Comparison of ENCODE assay signal across 15 cellular contexts in genomic region chr14:89504084-89504483, GRCh38.
DNase-seq lines count a peak whose midpoint lies in the region; ATAC-seq, FAIRE-seq and TF ChIP-seq lines count a peak whose summit lies in the region.
"Had no signal": no experiment of that assay in that cellular context is flagged by ENCODE, and none has a peak within 500 bp of the region (broad histone marks: within the 10 kb centered on the region; RNA-seq: fewer than 3 reads in every experiment).

No MANE protein-coding gene starts in this region.

- no peaks in the 10 kb centered on the region for H3K9me3 Mint-ChIP-seq in astrocyte (ENCODE audit: unreplicated experiment)
- no peaks in the 10 kb centered on the region for H3K9me3 Mint-ChIP-seq in memory B cell
- H3K9me3 Mint-ChIP-seq: activated naive CD8-positive, alpha-beta T cell treated with anti-CD3 and anti-CD28 coated beads, Interleukin-2, amount 10 ng/mL, durations not matched to agents 7 days and 5 days had no signal

- H3K79me2 ChIP-seq in HepG2 (ENCODE audit: insufficient read depth, low read length) (no peaks in the 10 kb centered on the region), astrocyte (ENCODE audit: insufficient read depth, low read length) (no peaks in the 10 kb centered on the region)

- no peaks in the 10 kb centered on the region for H3K27me3 Mint-ChIP-seq in astrocyte (ENCODE audit: low read depth, unreplicated experiment)
- no peaks in the 10 kb centered on the region for H3K27me3 Mint-ChIP-seq in memory B cell
- H3K27me3 Mint-ChIP-seq: activated naive CD8-positive, alpha-beta T cell treated with anti-CD3 and anti-CD28 coated beads, Interleukin-2, amount 10 ng/mL, durations not matched to agents 7 days and 5 days had no signal

- H3K27me3 ChIP-seq in HepG2 (ENCODE audit: control insufficient read depth in 1 of 2, insufficient read depth in 2 of 2, low read length in 2 of 2) (no peaks in the 10 kb centered on the region), right lobe of liver (no peaks in the 10 kb centered on the region), astrocyte (ENCODE audit: insufficient read depth, low read length) (no peaks in the 10 kb centered on the region), esophagus squamous epithelium (no peaks in the 10 kb centered on the region)

- POLR2A ChIA-PET in HepG2 (lab: Yijun Ruan, JAX), result no interaction called here

- TF ChIP-seq POLR2A in HepG2 (IDR thresholded peaks at IDR 0.05; ENCODE audit: insufficient read depth in 1 of 2, low read depth in 2 of 2, low read length in 2 of 2) (no peak), right lobe of liver (IDR thresholded peaks at IDR 0.05) (no peak), esophagus squamous epithelium (IDR thresholded peaks at IDR 0.05) (no peak)

- H3K4me3 ChIP-seq in HepG2 (replicated peaks in 1 of 3; ENCODE audit: insufficient read depth in 1 of 3, low read depth in 2 of 3, low read length in 3 of 3), result no peak overlapping the region
- no peak overlapping the region for H3K4me3 ChIP-seq in right lobe of liver
- H3K4me3 ChIP-seq in astrocyte (ENCODE audit: insufficient read depth, low read depth, low read length), result no peak overlapping the region
- no peak overlapping the region for H3K4me3 ChIP-seq in esophagus squamous epithelium
- H3K4me3 ChIP-seq: HAP-1 had no signal

- H3K4me3 Mint-ChIP-seq in astrocyte (ENCODE audit: unreplicated experiment), result no peak overlapping the region
- no peak overlapping the region for H3K4me3 Mint-ChIP-seq in memory B cell

- no CpG with 5 or more reads among the region's 3 CpGs for WGBS in HepG2 (ENCODE audit: low lambda C conversion rate)
- no CpG with 5 or more reads among the region's 3 CpGs for WGBS in right lobe of liver (ENCODE audit: insufficient coverage, low coverage, low lambda C conversion rate, missing lambda C conversion rate)
- 63 to 82% methylated on average over 2 to 3 of the region's 3 CpGs for WGBS in esophagus squamous epithelium, 2 donors

- no peaks in the 10 kb centered on the region; the same call in 1 of the 2 replicates for H4K20me1 ChIP-seq in HepG2 (ENCODE audit: insufficient read depth, low read length)
- no peaks in the 10 kb centered on the region for H4K20me1 ChIP-seq in astrocyte (ENCODE audit: insufficient read depth, low read length)

- H3K4me2 ChIP-seq in HepG2 (ENCODE audit: low read depth, low read length) (no peak overlapping the region), astrocyte (ENCODE audit: low read length) (peak overlapping the region; percentile 27)

- CTCF ChIA-PET in HepG2 (lab: Yijun Ruan, JAX; ENCODE audit: low intra/inter-chr PET ratio, low total read pairs), result no interaction called here

- no TSS peak for BruUV-seq in HepG2 (replicated peaks; lab: Mats Ljungman, UMichigan)

- no peak overlapping the region for H2AFZ ChIP-seq in HepG2 (ENCODE audit: low read length)
- H2AFZ ChIP-seq in astrocyte (ENCODE audit: low read depth, low read length), result no peak overlapping the region

- H3K36me3 ChIP-seq in HepG2 (replicated peaks in 1 of 2; ENCODE audit: control insufficient read depth in 1 of 2, insufficient read depth in 2 of 2, low read length in 2 of 2) (peaks cover 0 to 3% of the 10 kb centered on the region in 2 experiments; a peak in 1 of 5 replicates), right lobe of liver (no peaks in the 10 kb centered on the region), astrocyte (ENCODE audit: insufficient read depth, low read length) (no peaks in the 10 kb centered on the region), esophagus squamous epithelium (peaks cover 0 to 9% (median 0%) of the 10 kb centered on the region in 3 donors)
- H3K36me3 ChIP-seq: HAP-1 had no signal

- FAIRE-seq in HepG2 (lab: Jason Lieb, UNC), result no peak
- no peak for FAIRE-seq in astrocyte (lab: Jason Lieb, UNC)
- no peak for FAIRE-seq in HTR-8/SVneo (lab: Jason Lieb, UNC)

- H3K27ac ChIP-seq in HepG2 (ENCODE audit: extremely low read length, insufficient read depth, low read length) (no peak overlapping the region), right lobe of liver (no peak overlapping the region), astrocyte (ENCODE audit: low read depth, low read length) (no peak overlapping the region), esophagus squamous epithelium (no peak overlapping the region)

- H3K36me3 Mint-ChIP-seq in astrocyte (ENCODE audit: low read depth, unreplicated experiment), result peaks cover 22% of the 10 kb centered on the region
- peaks cover 3% of the 10 kb centered on the region for H3K36me3 Mint-ChIP-seq in memory B cell

- TF ChIP-seq RAD21 in HepG2 (CRISPR knock-in tag; IDR thresholded peaks at IDR 0.05), result no peak

- in situ Hi-C loops in HepG2 (cut with HindIII; ENCODE audit: extremely low pct_ligation_motif_present, low pct_unique_long_range_greater_than_20kb), result no loop called here

- intact Hi-C loops in HepG2 (cut with micrococcal nuclease; ENCODE audit: unreplicated experiment), result no loop called here
- intact Hi-C loops in right lobe of liver (cut with DNase I), result no loop called here
- intact Hi-C loops in esophagus squamous epithelium (cut with DNase I), result no loop called here

- TF ChIP-seq CTCF in HepG2 (CRISPR knock-in tag; IDR thresholded peaks at IDR 0.05), result no peak
- no peak for TF ChIP-seq CTCF in right lobe of liver (IDR thresholded peaks at IDR 0.05)
- no peak for TF ChIP-seq CTCF in astrocyte (IDR thresholded peaks at IDR 0.05; ENCODE audit: insufficient read depth, low read depth, low read length)
- TF ChIP-seq CTCF in esophagus squamous epithelium (IDR thresholded peaks at IDR 0.05), result no peak

- H3K27ac Mint-ChIP-seq in astrocyte (ENCODE audit: unreplicated experiment) (peak overlapping the region; percentile 86), memory B cell (peak overlapping the region; percentile 50)

- no peak for DNase-seq in HepG2 (ENCODE audit: low spot score)
- DNase-seq in right lobe of liver, result no peak
- no peak for DNase-seq in astrocyte (ENCODE audit: low read depth)
- no peak for DNase-seq in memory B cell (ENCODE audit: low spot score in 2 of 2)
- DNase-seq in esophagus squamous epithelium (lab: John Stamatoyannopoulos, UW), result no peak
- no peak for DNase-seq in HTR-8/SVneo (ENCODE audit: insufficient read length, low spot score)
- no peak for DNase-seq in nucleus accumbens (lab: John Stamatoyannopoulos, UW)
- DNase-seq: cerebellar nuclear complex, NCI-H146, NCI-H446 treated with DMSO at 0.1 percent for 48 hours, SW 1271 had no signal

- H3K4me1 ChIP-seq in HepG2 (ENCODE audit: insufficient read depth, low read length) (peaks cover 34% of the 10 kb centered on the region), right lobe of liver (peaks cover 0 to 33% (median 6%) of the 10 kb centered on the region in 4 donors), astrocyte (ENCODE audit: insufficient read depth, low read length) (peaks cover 33% of the 10 kb centered on the region), esophagus squamous epithelium (peaks cover 0 to 40% (median 6%) of the 10 kb centered on the region in 3 donors)

- ATAC-seq in HepG2, result no peak
- ATAC-seq in right lobe of liver, result no peak
- ATAC-seq in memory B cell (ENCODE audit: low read depth), result no peak
- ATAC-seq in GM21717 (IDR thresholded peaks at IDR 0.05; ENCODE audit: unreplicated experiment), result no peak
- ATAC-seq: Panc1 had no signal

- TF ChIP-seq EP300 in HepG2 (IDR thresholded peaks at IDR 0.05; ENCODE audit: low read depth in 2 of 2, low read length in 2 of 2) (no peak), HepG2 (CRISPR knock-in tag; IDR thresholded peaks at IDR 0.05; ENCODE audit: borderline replicate concordance) (no peak)

- H3K4me1 Mint-ChIP-seq in astrocyte (ENCODE audit: low read depth, unreplicated experiment) (peaks cover 44% of the 10 kb centered on the region), memory B cell (peaks cover 23% of the 10 kb centered on the region)

- H3K9me3 ChIP-seq in HepG2 (ENCODE audit: low read length) (no peaks in the 10 kb centered on the region), right lobe of liver (no peaks in the 10 kb centered on the region), astrocyte (ENCODE audit: insufficient read depth, low read depth, low read length) (no peaks in the 10 kb centered on the region), esophagus squamous epithelium (no peaks in the 10 kb centered on the region)
- H3K9me3 ChIP-seq: HAP-1 had no signal

- H3K9ac ChIP-seq in HepG2 (ENCODE audit: insufficient read depth, low read depth, low read length), result no peak overlapping the region
- no peak overlapping the region for H3K9ac ChIP-seq in astrocyte (ENCODE audit: low read length)

TF ChIP-seq in HepG2, 621 proteins besides CTCF, POLR2A, EP300 and RAD21 (continues in another document):
- TF ChIP-seq ZKSCAN1 (IDR thresholded peaks at IDR 0.05; ENCODE audit: low read length) (no peak), NFYB (CRISPR knock-in tag; IDR thresholded peaks at IDR 0.05) (no peak), PHF5A (CRISPR knock-in tag; IDR thresholded peaks at IDR 0.05; ENCODE audit: low read depth, unreplicated experiment) (no peak), HNRNPLL (IDR thresholded peaks at IDR 0.05; ENCODE audit: low read depth, low read length, poor library complexity, severe bottlenecking) (no peak), STAT6 (CRISPR knock-in tag; IDR thresholded peaks at IDR 0.05; ENCODE audit: borderline replicate concordance) (no peak), ZNF333 (CRISPR knock-in tag; IDR thresholded peaks at IDR 0.05; ENCODE audit: borderline replicate concordance) (no peak)
